25 cellular contexts compared by ENCODE assay signal in the genomic region with DNA sequence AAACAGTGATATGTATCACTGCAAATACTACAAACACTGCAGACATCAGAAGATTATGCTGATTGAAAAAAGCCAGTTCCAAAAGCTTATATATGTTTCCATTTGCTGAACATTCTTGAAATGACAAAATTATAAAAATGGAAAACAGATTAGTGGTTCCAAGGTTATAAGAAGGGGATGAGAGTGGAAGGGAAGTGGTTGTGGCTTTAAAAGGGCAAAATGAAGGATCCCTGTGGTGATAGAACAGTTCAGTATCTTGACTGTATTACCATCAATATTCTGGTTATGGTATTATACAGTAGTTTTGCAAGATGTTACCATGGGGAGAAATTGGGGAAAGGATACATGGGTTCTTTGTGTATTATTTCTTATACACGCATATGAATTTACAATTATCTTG.
"Had no signal": no experiment of that assay in that cellular context is flagged by ENCODE, and none has a peak within 500 bp of the region (broad histone marks: within the 10 kb centered on the region; RNA-seq: fewer than 3 reads in every experiment).

No MANE protein-coding gene starts in this region.

- ATAC-seq: activated T-cell treated with anti-CD3 and anti-CD28 coated beads, Interleukin-2, amount 50 U/mL, for 72 hours; esophagus mucosa had no signal

- H3K27ac Mint-ChIP-seq: activated CD4-positive, alpha-beta T cell treated with anti-CD3 and anti-CD28 coated beads, Interleukin-2, amount 10 ng/mL, durations not matched to agents 7 days and 5 days; activated T-cell treated with anti-CD3 and anti-CD28 coated beads, Interleukin-2, amount 50 U/mL, for 24 hours; activated T-cell treated with anti-CD3 and anti-CD28 coated beads, Interleukin-2, amount 50 U/mL, for 72 hours; dendritic cell treated with granulocyte-macrophage colony-stimulating factor and Interleukin-4, amounts not matched to agents 40 ng/mL and 50 ng/mL, for 4 days; endodermal cell had no signal

- H3K4me3 ChIP-seq: coronary artery, dorsolateral prefrontal cortex had no signal

- H3K27me3 ChIP-seq: brain microvascular endothelial cell, dorsolateral prefrontal cortex had no signal

- H3K27ac ChIP-seq: brain microvascular endothelial cell, coronary artery, dorsolateral prefrontal cortex had no signal

- H3K27me3 Mint-ChIP-seq: activated CD4-positive, alpha-beta T cell treated with anti-CD3 and anti-CD28 coated beads, Interleukin-2, amount 10 ng/mL, durations not matched to agents 7 days and 5 days; activated T-cell treated with anti-CD3 and anti-CD28 coated beads, Interleukin-2, amount 50 U/mL, for 24 hours; central memory CD8-positive, alpha-beta T cell; dendritic cell treated with granulocyte-macrophage colony-stimulating factor and Interleukin-4, amounts not matched to agents 40 ng/mL and 50 ng/mL, for 4 days had no signal

- H3K9me3 Mint-ChIP-seq: activated CD4-positive, alpha-beta T cell treated with anti-CD3 and anti-CD28 coated beads, Interleukin-2, amount 10 ng/mL, durations not matched to agents 7 days and 5 days; activated T-cell treated with anti-CD3 and anti-CD28 coated beads, Interleukin-2, amount 50 U/mL, for 24 hours; activated T-cell treated with anti-CD3 and anti-CD28 coated beads, Interleukin-2, amount 50 U/mL, for 72 hours; central memory CD8-positive, alpha-beta T cell; dendritic cell treated with granulocyte-macrophage colony-stimulating factor and Interleukin-4, amounts not matched to agents 40 ng/mL and 50 ng/mL, for 4 days; endodermal cell had no signal

- DNase-seq: activated CD4-positive, alpha-beta T cell treated with anti-CD3 and anti-CD28 coated beads for 4 hours; activated CD4-positive, alpha-beta T cell treated with anti-CD3 and anti-CD28 coated beads, Interleukin-2, amount 10 ng/mL, durations not matched to agents 7 days and 5 days; activated CD4-positive, alpha-beta T cell treated with anti-CD3 and anti-CD28 coated beads, Interleukin-2, amount 50 U/mL, for 48 hours; activated CD4-positive, CD25-positive, alpha-beta regulatory T cell; activated CD4-positive, CD25-positive, alpha-beta regulatory T cell treated with anti-CD3 and anti-CD28 coated beads, Interleukin-2, amount 50 U/mL, for 72 hours; activated CD8-positive, alpha-beta memory T cell treated with anti-CD3 and anti-CD28 coated beads, Interleukin-2, amount 50 U/mL, for 48 hours; activated gamma-delta T cell; activated naive CD4-positive, alpha-beta T cell; activated naive CD4-positive, alpha-beta T cell treated with anti-CD3 and anti-CD28 coated beads, Interleukin-2, amount 50 U/mL, for 16 hours; activated T-cell treated with anti-CD3 and anti-CD28 coated beads for 4 hours; activated T-cell treated with anti-CD3 and anti-CD28 coated beads, Interleukin-2, amount 50 U/mL, for 24 hours; activated T-cell treated with anti-CD3 and anti-CD28 coated beads, Interleukin-2, amount 50 U/mL, for 72 hours; amniotic stem cell; anterior cingulate cortex; brain microvascular endothelial cell; dorsolateral prefrontal cortex; effector memory CD4-positive, alpha-beta T cell; endodermal cell; foreskin fibroblast; head of caudate nucleus; hippocampal formation had no signal

- H3K4me3 Mint-ChIP-seq: activated CD4-positive, alpha-beta T cell treated with anti-CD3 and anti-CD28 coated beads, Interleukin-2, amount 10 ng/mL, durations not matched to agents 7 days and 5 days; activated T-cell treated with anti-CD3 and anti-CD28 coated beads, Interleukin-2, amount 50 U/mL, for 24 hours; activated T-cell treated with anti-CD3 and anti-CD28 coated beads, Interleukin-2, amount 50 U/mL, for 72 hours; central memory CD8-positive, alpha-beta T cell; dendritic cell treated with granulocyte-macrophage colony-stimulating factor and Interleukin-4, amounts not matched to agents 40 ng/mL and 50 ng/mL, for 4 days; endodermal cell had no signal

- H3K36me3 ChIP-seq: brain microvascular endothelial cell had no signal
